In the genomic region with DNA sequence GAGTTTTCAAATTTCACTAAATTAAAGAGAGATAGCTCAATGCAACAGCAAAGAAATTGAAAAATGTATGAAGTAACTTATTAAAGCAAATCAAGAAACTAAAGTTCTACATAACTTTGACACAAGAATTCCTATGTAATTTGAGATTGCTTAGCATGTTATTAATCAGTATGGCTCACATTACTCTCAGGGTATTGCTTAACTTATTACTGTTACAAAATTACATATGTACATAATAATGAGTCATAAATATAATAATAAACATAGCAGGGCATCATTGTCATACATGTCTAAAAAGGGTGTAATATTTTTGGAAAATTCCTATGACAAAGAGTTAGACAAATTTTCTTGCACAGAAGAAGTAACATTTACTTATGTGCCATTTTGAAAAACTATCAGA, we compare ENCODE assay signal across 36 cellular contexts.
A peak's percentile ranks its signal among the peaks of the same experiment; 100 is the strongest.
DNase-seq lines count a peak whose midpoint lies in the region; ATAC-seq, FAIRE-seq and TF ChIP-seq lines count a peak whose summit lies in the region.
"Had no signal": no experiment of that assay in that cellular context is flagged by ENCODE, and none has a peak within 500 bp of the region (broad histone marks: within the 10 kb centered on the region; RNA-seq: fewer than 3 reads in every experiment).

No MANE protein-coding gene starts in this region.

- H3K9ac ChIP-seq in mammary epithelial cell (ENCODE audit: insufficient read depth, low read length) (no peak overlapping the region), PC-3 (ENCODE audit: low read length) (no peak overlapping the region)
- H3K9ac ChIP-seq: BLaER1; BLaER1 treated with 17β-estradiol and CSF1 and Interleukin-3, amounts not matched to agents 10 nM and 100 nM had no signal

- H3K27ac Mint-ChIP-seq in MCF 10A (ENCODE audit: low read depth, unreplicated experiment) = no peak overlapping the region
- H3K27ac Mint-ChIP-seq: B cell; CD14-positive monocyte; CD4-positive, alpha-beta memory T cell; CD4-positive, alpha-beta T cell; CD4-positive, CD25-positive, alpha-beta regulatory T cell; CD8-positive, alpha-beta memory T cell; CD8-positive, alpha-beta T cell had no signal

- CTCF ChIA-PET in MCF 10A (lab: Yijun Ruan, JAX) = no interaction called here
- CTCF ChIA-PET in mammary epithelial cell (lab: Charles Lee; ENCODE audit: low non-redundant PET) = no interaction called here
- CTCF ChIA-PET in PC-3 (lab: Charles Lee) = no interaction called here

- POLR2A ChIA-PET in MCF 10A (lab: Yijun Ruan, JAX) (no interaction called here), PC-3 (lab: Charles Lee; ENCODE audit: unreplicated experiment) (no interaction called here)

- no peaks in the 10 kb centered on the region for H3K27me3 ChIP-seq in mammary epithelial cell (ENCODE audit: insufficient read depth, low read length)
- 0 out of 2 replicates have a peak, but pooled peaks cover 3% of the 10 kb centered on the region for H3K27me3 ChIP-seq in PC-3 (ENCODE audit: low read length)
- no peaks in the 10 kb centered on the region for H3K27me3 ChIP-seq in bronchial epithelial cell (ENCODE audit: control insufficient read depth, insufficient read depth, low read length)
- H3K27me3 ChIP-seq: BE2C; BLaER1; BLaER1 treated with 17β-estradiol and CSF1 and Interleukin-3, amounts not matched to agents 10 nM and 100 nM had no signal

- no peaks in the 10 kb centered on the region for H3F3A ChIP-seq in PC-3 (ENCODE audit: low read length, unreplicated experiment)

- H3K4me1 Mint-ChIP-seq in MCF 10A (ENCODE audit: insufficient read depth, unreplicated experiment) = no peaks in the 10 kb centered on the region
- H3K4me1 Mint-ChIP-seq: B cell; CD14-positive monocyte; CD4-positive, alpha-beta memory T cell; CD4-positive, CD25-positive, alpha-beta regulatory T cell; CD8-positive, alpha-beta memory T cell had no signal

- no peaks in the 10 kb centered on the region for H3K9me3 Mint-ChIP-seq in MCF 10A (ENCODE audit: unreplicated experiment)
- H3K9me3 Mint-ChIP-seq: CD4-positive, alpha-beta T cell had no signal

- no peak overlapping the region for H3K4me2 ChIP-seq in mammary epithelial cell (ENCODE audit: insufficient read depth, low read depth, low read length)
- H3K4me2 ChIP-seq in PC-3 (ENCODE audit: low read length) = no peak overlapping the region
- H3K4me2 ChIP-seq: A549; BLaER1; BLaER1 treated with 17β-estradiol and CSF1 and Interleukin-3, amounts not matched to agents 10 nM and 100 nM had no signal

- TF ChIP-seq CTCF in MCF 10A (IDR thresholded peaks at IDR 0.05; ENCODE audit: unreplicated experiment) (no peak), mammary epithelial cell (conservative IDR thresholded peaks at IDR 0.05 in 1 of 2, IDR thresholded peaks at IDR 0.05 in 1 of 2; ENCODE audit: extremely low read depth in 1 of 2, insufficient read depth in 1 of 2, low read depth in 1 of 2, low read length in 2 of 2) (no peak), PC-3 (conservative IDR thresholded peaks at IDR 0.05; ENCODE audit: low read depth, low read length) (no peak), bronchial epithelial cell (IDR thresholded peaks at IDR 0.05; ENCODE audit: insufficient read depth, low read length, severe bottlenecking) (no peak), epithelial cell of esophagus (IDR thresholded peaks at IDR 0.05; ENCODE audit: insufficient read depth, low read depth, low read length, missing control alignments) (no peak)

- H2AFZ ChIP-seq in mammary epithelial cell (ENCODE audit: low read depth, low read length) = no peak overlapping the region
- no peak overlapping the region for H2AFZ ChIP-seq in PC-3 (ENCODE audit: low read length)

- FAIRE-seq in bronchial epithelial cell (lab: Jason Lieb, UNC) = no peak
- FAIRE-seq: A549, D721Med had no signal

- peak; percentile 7 for DNase-seq in MCF 10A (ENCODE audit: unreplicated experiment)
- DNase-seq in mammary epithelial cell = no peak
- peak; percentile 42 for DNase-seq in PC-3
- DNase-seq in bronchial epithelial cell (ENCODE audit: low read depth) = peak; percentile 87
- peak; percentile 57 for DNase-seq in epithelial cell of esophagus (ENCODE audit: low read depth)
- no peak for DNase-seq in NCI-H748 treated with DMSO at 0.1 percent for 48 hours (lab: John Stamatoyannopoulos, UW)
- no peak for DNase-seq in activated CD8-positive, alpha-beta memory T cell treated with anti-CD3 and anti-CD28 coated beads, Interleukin-2, amount 50 U/mL, for 48 hours
- DNase-seq in hippocampal formation (lab: John Stamatoyannopoulos, UW) = no peak
- DNase-seq: 8988T; ACHN; AML-193; BE2C; C1 segment of cervical spinal cord; Caco-2; Calu3; CD4-positive, alpha-beta memory T cell; CD4-positive, alpha-beta T cell; CD4-positive, CD25-positive, alpha-beta regulatory T cell; CD8-positive, alpha-beta memory T cell; CD8-positive, alpha-beta T cell; COR-L47; DMS 273 treated with DMSO at 0.1 percent for 48 hours; DMS153; DMS53; DMS79; DMS79 treated with DMSO at 0.1 percent for 48 hours; DND-41; EL had no signal

- H4K20me1 ChIP-seq in mammary epithelial cell (ENCODE audit: insufficient read depth, low read length) (no peaks in the 10 kb centered on the region), PC-3 (ENCODE audit: low read length) (no peaks in the 10 kb centered on the region)
- H4K20me1 ChIP-seq: BLaER1; BLaER1 treated with 17β-estradiol and CSF1 and Interleukin-3, amounts not matched to agents 10 nM and 100 nM had no signal

- 0 out of 2 replicates have a peak, but pooled peaks have one; percentile 27 for ATAC-seq in PC-3
- ATAC-seq: A549; CD8-positive, alpha-beta T cell had no signal

- H3K4me3 ChIP-seq in mammary epithelial cell (replicated peaks in 1 of 3; ENCODE audit: insufficient read depth in 1 of 3, low read depth in 2 of 3, low read length in 3 of 3) = no peak overlapping the region
- H3K4me3 ChIP-seq in PC-3 (ENCODE audit: low read length) = no peak overlapping the region
- H3K4me3 ChIP-seq in bronchial epithelial cell (ENCODE audit: low read depth, low read length) = no peak overlapping the region
- no peak overlapping the region for H3K4me3 ChIP-seq in epithelial cell of esophagus (ENCODE audit: low read length)
- H3K4me3 ChIP-seq: A549; BLaER1; BLaER1 treated with 17β-estradiol and CSF1 and Interleukin-3, amounts not matched to agents 10 nM and 100 nM had no signal

- no peaks in the 10 kb centered on the region for H3K9me3 ChIP-seq in mammary epithelial cell (replicated peaks; ENCODE audit: insufficient read depth, low read length)
- no peaks in the 10 kb centered on the region for H3K9me3 ChIP-seq in PC-3 (ENCODE audit: low read length)
- H3K9me3 ChIP-seq: A549; BE2C; BLaER1; BLaER1 treated with 17β-estradiol and CSF1 and Interleukin-3, amounts not matched to agents 10 nM and 100 nM had no signal

- no peaks in the 10 kb centered on the region for H3K4me1 ChIP-seq in mammary epithelial cell (ENCODE audit: insufficient read depth, low read length)
- no peaks in the 10 kb centered on the region for H3K4me1 ChIP-seq in PC-3 (ENCODE audit: insufficient read depth, low read length)
- H3K4me1 ChIP-seq: A549; BE2C; BLaER1; BLaER1 treated with 17β-estradiol and CSF1 and Interleukin-3, amounts not matched to agents 10 nM and 100 nM; Caco-2 had no signal

- H3K4me3 Mint-ChIP-seq in MCF 10A (ENCODE audit: unreplicated experiment) = no peak overlapping the region
- H3K4me3 Mint-ChIP-seq: B cell; CD14-positive monocyte; CD4-positive, alpha-beta memory T cell; CD4-positive, alpha-beta T cell; CD4-positive, CD25-positive, alpha-beta regulatory T cell; CD8-positive, alpha-beta memory T cell; CD8-positive, alpha-beta T cell had no signal

- dilution Hi-C loops in mammary epithelial cell (cut with HindIII; ENCODE audit: low sequenced_read_pairs) = no loop called here

- peaks cover 10% of the 10 kb centered on the region for H3K27me3 Mint-ChIP-seq in MCF 10A (ENCODE audit: insufficient read depth, unreplicated experiment)
- H3K27me3 Mint-ChIP-seq: B cell; CD4-positive, alpha-beta memory T cell; CD4-positive, alpha-beta T cell; CD4-positive, CD25-positive, alpha-beta regulatory T cell; CD8-positive, alpha-beta memory T cell had no signal

- H3K79me2 ChIP-seq in mammary epithelial cell (ENCODE audit: insufficient read depth, low read length) = no peaks in the 10 kb centered on the region
- no peaks in the 10 kb centered on the region for H3K79me2 ChIP-seq in PC-3 (ENCODE audit: low read length)

- intact Hi-C loops in MCF 10A (cut with micrococcal nuclease) (no loop called here), mammary epithelial cell (cut with micrococcal nuclease) (no loop called here), PC-3 (cut with micrococcal nuclease) (no loop called here)

- no TSS peak for BruUV-seq in MCF 10A (replicated peaks; lab: Mats Ljungman, UMichigan)
- no TSS peak for BruUV-seq in mammary epithelial cell (replicated peaks; lab: Mats Ljungman, UMichigan)
- BruUV-seq in PC-3 (replicated peaks; lab: Mats Ljungman, UMichigan) = no TSS peak

- H3K36me3 ChIP-seq in mammary epithelial cell (ENCODE audit: insufficient read depth, low read length) = no peaks in the 10 kb centered on the region
- no peaks in the 10 kb centered on the region for H3K36me3 ChIP-seq in PC-3 (ENCODE audit: low read depth, low read length)
- no peaks in the 10 kb centered on the region for H3K36me3 ChIP-seq in bronchial epithelial cell (ENCODE audit: control insufficient read depth, insufficient read depth, low read length)
- H3K36me3 ChIP-seq: BE2C; BLaER1; BLaER1 treated with 17β-estradiol and CSF1 and Interleukin-3, amounts not matched to agents 10 nM and 100 nM had no signal

- H3K27ac ChIP-seq in mammary epithelial cell (ENCODE audit: insufficient read depth, low read depth, low read length) = no peak overlapping the region
- no peak overlapping the region for H3K27ac ChIP-seq in PC-3 (ENCODE audit: low read length)
- H3K27ac ChIP-seq: 22Rv1; A549; BLaER1; BLaER1 treated with 17β-estradiol and CSF1 and Interleukin-3, amounts not matched to agents 10 nM and 100 nM; C4-2B had no signal

- H3K9me2 ChIP-seq in PC-3 (replicated peaks; ENCODE audit: low read length) = no peaks in the 10 kb centered on the region

- H3K36me3 Mint-ChIP-seq in MCF 10A (ENCODE audit: insufficient read depth, unreplicated experiment) = no peaks in the 10 kb centered on the region
- H3K36me3 Mint-ChIP-seq: CD14-positive monocyte; CD4-positive, alpha-beta memory T cell; CD4-positive, CD25-positive, alpha-beta regulatory T cell; CD8-positive, alpha-beta memory T cell; CD8-positive, alpha-beta T cell had no signal

- in situ Hi-C loops in mammary epithelial cell (cut with MboI; ENCODE audit: low sequenced_read_pairs in 2 of 2) = no loop called here

Comparison
In these comparisons a context has a peak if more than half of its experiments do, and no peak if none do; other contexts are left out.
1. DNase-seq: peak in MCF 10A (single experiment), PC-3 (single experiment), bronchial epithelial cell (single experiment) and epithelial cell of esophagus (single experiment); none in mammary epithelial cell (single experiment), NCI-H748 treated with DMSO at 0.1 percent for 48 hours (single experiment), activated CD8-positive, alpha-beta memory T cell treated with anti-CD3 and anti-CD28 coated beads, Interleukin-2, amount 50 U/mL, for 48 hours (single experiment) and hippocampal formation (0 of 2).